In genomic region chr16:87380875-87381274, GRCh38 we compare ENCODE assay signal across 8 cellular contexts. TPM values are rescaled to one million over a fixed set of nuclear protein-coding genes. Genes with fewer than 3 reads are reported as not detected.
DNase-seq lines count a peak whose midpoint lies in the region; ATAC-seq and TF ChIP-seq lines count a peak whose summit lies in the region.

No MANE protein-coding gene starts in this region.

- peak overlapping the region in 1 of 2 experiments; percentile 29; a peak in 1 of 4 replicates for H3K4me3 ChIP-seq in Panc1 (ENCODE audit: low read depth in 2 of 2, low read length in 2 of 2)
- H3K4me3 ChIP-seq in esophagus squamous epithelium: peak overlapping the region in 3 of 4 donors; percentile 74 to 96 (median 92)
- peak overlapping the region; percentile 51 for H3K4me3 ChIP-seq in rectal smooth muscle tissue (ENCODE audit: low read length)

- H3K27me3 ChIP-seq in Panc1 (ENCODE audit: control insufficient read depth, insufficient read depth, low read length) (no peaks in the 10 kb centered on the region), esophagus squamous epithelium (no peaks in the 10 kb centered on the region), rectal smooth muscle tissue (ENCODE audit: control insufficient read depth, insufficient read depth, low read length) (no peaks in the 10 kb centered on the region)

- H3K4me1 ChIP-seq in Panc1 (ENCODE audit: control insufficient read depth, insufficient read depth, low read length) (peaks cover 13% of the 10 kb centered on the region), esophagus squamous epithelium (peaks cover 29 to 77% (median 45%) of the 10 kb centered on the region in 3 donors), rectal smooth muscle tissue (ENCODE audit: control insufficient read depth, insufficient read depth, low read length) (peaks cover 17% of the 10 kb centered on the region)

- ATAC-seq in Panc1: no peak
- no peak for ATAC-seq in GM21717 (IDR thresholded peaks at IDR 0.05; ENCODE audit: unreplicated experiment)

- WGBS in esophagus squamous epithelium, 2 donors: 31 to 45% methylated on average over 4 of the region's 4 CpGs

- peaks cover 43% of the 10 kb centered on the region for H3K36me3 Mint-ChIP-seq in Calu3 (ENCODE audit: insufficient read depth, unreplicated experiment)

- no peaks in the 10 kb centered on the region for H3K9me3 ChIP-seq in Panc1 (ENCODE audit: control insufficient read depth, insufficient read depth, low read depth, low read length)
- no peaks in the 10 kb centered on the region for H3K9me3 ChIP-seq in esophagus squamous epithelium

- CTCF ChIA-PET in Calu3 (lab: Charles Lee) (interaction anchor here (1.0 kb wide), 1 partner anchor 63 kb away, joined by 3 read pairs; the partner anchor contains the start of gene C16orf95), Panc1 (lab: Charles Lee) (no interaction called here)

- H3K4me1 Mint-ChIP-seq in Calu3 (ENCODE audit: low read depth, unreplicated experiment): peaks cover 37% of the 10 kb centered on the region

- peak overlapping the region; percentile 50 for H3K27ac Mint-ChIP-seq in Calu3 (ENCODE audit: unreplicated experiment)

- H3K9ac ChIP-seq in rectal smooth muscle tissue (ENCODE audit: low read length): no peak overlapping the region

- H3K27ac ChIP-seq in Panc1 (ENCODE audit: low read length): peak overlapping the region; percentile 51; the same call in 1 of the 2 replicates
- peak overlapping the region; percentile 28 to 98 (median 71) for H3K27ac ChIP-seq in esophagus squamous epithelium
- peak overlapping the region; percentile 66 for H3K27ac ChIP-seq in rectal smooth muscle tissue (ENCODE audit: low read depth, low read length)

- BruUV-seq in Calu3 (replicated peaks; lab: Mats Ljungman, UMichigan) (TSS peak; percentile 36), Panc1 (replicated peaks; lab: Mats Ljungman, UMichigan) (TSS peak; percentile 72)

- intact Hi-C loops in Calu3 (cut with micrococcal nuclease; ENCODE audit: unreplicated experiment) (no loop called here), Panc1 (cut with micrococcal nuclease; ENCODE audit: unreplicated experiment) (no loop called here), esophagus squamous epithelium (cut with DNase I) (no loop called here)

- in situ Hi-C loops in Panc1 (cut with HindIII; ENCODE audit: low pct_unique_long_range_greater_than_20kb, low sequenced_read_pairs): no loop called here

- TF ChIP-seq CTCF in Calu3 (IDR thresholded peaks at IDR 0.05; ENCODE audit: unreplicated experiment): no peak
- TF ChIP-seq CTCF in Panc1 (IDR thresholded peaks at IDR 0.05): no peak
- no peak for TF ChIP-seq CTCF in esophagus squamous epithelium (IDR thresholded peaks at IDR 0.05)

- H3K36me3 ChIP-seq in Panc1 (ENCODE audit: control insufficient read depth, insufficient read depth, low read length) (peaks cover 4% of the 10 kb centered on the region; the same call in 1 of the 2 replicates), esophagus squamous epithelium (peaks cover 0 to 5% (median 0%) of the 10 kb centered on the region in 3 donors), rectal smooth muscle tissue (ENCODE audit: control insufficient read depth, insufficient read depth, low read length) (no peaks in the 10 kb centered on the region)

- no peaks in the 10 kb centered on the region for H3K9me3 Mint-ChIP-seq in Calu3 (ENCODE audit: low read depth, unreplicated experiment)

- H3K4me3 Mint-ChIP-seq in Calu3 (ENCODE audit: low read depth, unreplicated experiment): peak overlapping the region; percentile 90

- POLR2A ChIA-PET in Panc1 (lab: Charles Lee): no interaction called here

- no peak for TF ChIP-seq POLR2A in esophagus squamous epithelium (IDR thresholded peaks at IDR 0.05)

- no peaks in the 10 kb centered on the region for H3K27me3 Mint-ChIP-seq in Calu3 (ENCODE audit: unreplicated experiment)

- DNase-seq in Calu3 (no peak), Panc1 (ENCODE audit: low read depth, low spot score) (no peak), esophagus squamous epithelium (lab: John Stamatoyannopoulos, UW) (no peak), NCI-H526 (lab: John Stamatoyannopoulos, UW) (no peak), middle frontal gyrus (ENCODE audit: extremely low spot score, low spot score) (no peak)
- no peak for DNase-seq in central memory CD4-positive, alpha-beta T cell

RNA-seq across cellular contexts. Expression of gene FBXO31, which starts 2.7 kb away (rescaled TPM):
- total RNA-seq in Calu3 (2022): 40.4 and 43.7 TPM in 2 replicates
- 22.4 TPM for total RNA-seq in Panc1 (2021; ENCODE audit: unreplicated experiment)
- 17.6 TPM for polyA plus RNA-seq in Panc1 (2012; ENCODE audit: insufficient read length)
- 10 to 100 TPM; 18.3 to 43.7 (median 21.2) TPM for total RNA-seq in esophagus squamous epithelium

RNA-seq across cellular contexts. Expression of gene MAP1LC3B, which starts 11.3 kb away (rescaled TPM):
- total RNA-seq in Calu3 (2022): 70.3 and 71.5 TPM in 2 replicates
- total RNA-seq in Panc1 (2021; ENCODE audit: unreplicated experiment): 75.2 TPM
- polyA plus RNA-seq in Panc1 (2012; ENCODE audit: insufficient read length): 64.3 TPM
- total RNA-seq in esophagus squamous epithelium: 10 to 100 TPM; 14.2 to 38.0 (median 24.4) TPM
